ENCODE assay signal across 25 cellular contexts in the genomic region with DNA sequence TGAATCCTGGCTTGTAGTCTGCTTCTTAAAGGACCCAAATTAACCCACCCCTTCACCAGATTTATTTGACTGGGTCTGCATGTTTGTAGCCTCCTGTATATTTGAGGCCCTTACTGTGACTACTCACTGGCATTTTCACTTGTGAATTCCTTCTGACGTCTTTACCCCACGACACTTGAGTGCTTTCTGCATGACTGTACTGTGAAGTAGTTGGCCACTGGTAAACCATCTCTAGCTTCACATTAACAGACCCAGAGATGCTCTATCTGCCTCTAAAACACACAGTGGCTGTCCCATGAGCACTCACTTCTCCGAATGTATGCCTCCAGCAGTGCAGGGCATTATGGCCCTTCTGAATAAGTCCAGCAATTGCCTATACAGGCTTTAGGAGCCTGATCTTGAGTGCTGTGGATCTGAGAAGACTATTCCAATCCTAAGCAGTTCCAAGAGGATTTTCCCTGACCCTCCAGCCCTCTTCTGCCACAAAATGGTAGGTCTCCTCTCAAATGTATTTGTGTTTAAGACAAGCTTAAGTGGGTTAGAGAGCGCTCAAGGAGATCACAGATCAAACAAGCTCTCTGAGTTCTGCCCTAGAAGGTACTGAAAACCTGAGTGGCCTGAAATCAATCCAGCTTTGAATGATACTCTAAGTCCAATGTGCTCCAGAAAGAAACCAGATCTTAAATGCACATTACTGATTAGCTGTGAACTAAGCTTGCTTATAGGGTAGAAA.
DNase-seq lines count a peak whose midpoint lies in the region; TF ChIP-seq lines count a peak whose summit lies in the region.
"Had no signal": no experiment of that assay in that cellular context is flagged by ENCODE, and none has a peak within 500 bp of the region (broad histone marks: within the 10 kb centered on the region; RNA-seq: fewer than 3 reads in every experiment).

No MANE protein-coding gene starts in this region.

- in situ Hi-C loops in Caki2 (cut with HindIII; ENCODE audit: low pct_unique_long_range_greater_than_20kb, low sequenced_read_pairs), result no loop called here

- no peak overlapping the region for H3K9ac ChIP-seq in SK-N-SH

- no peak overlapping the region for H3K4me2 ChIP-seq in SK-N-SH

- H3K9me2 ChIP-seq in SK-N-SH, result no peaks in the 10 kb centered on the region

- POLR2A ChIA-PET in SK-N-SH (lab: Yijun Ruan, JAX), result no interaction called here

- TF ChIP-seq RAD21 in SK-N-SH (IDR thresholded peaks at IDR 0.05; ENCODE audit: low read length), result no peak

- H3F3A ChIP-seq in SK-N-SH (replicated peaks; ENCODE audit: insufficient read depth), result no peaks in the 10 kb centered on the region

- no peak overlapping the region for H3K4me3 Mint-ChIP-seq in glutamatergic neuron (ENCODE audit: unreplicated experiment)
- H3K4me3 Mint-ChIP-seq: activated T-cell treated with anti-CD3 and anti-CD28 coated beads, Interleukin-2, amount 50 U/mL, for 4 hours; CD14-positive monocyte; H9 had no signal

- WGBS in sigmoid colon, 2 donors, result 82 to 83% methylated on average over 4 of the region's 4 CpGs
- 18% methylated on average over 4 of the region's 4 CpGs for WGBS in SK-N-SH (ENCODE audit: low lambda C conversion rate)

- TF ChIP-seq CTCF in sigmoid colon (IDR thresholded peaks at IDR 0.05) (no peak), glutamatergic neuron (IDR thresholded peaks at IDR 0.05; ENCODE audit: partially characterized antibody, unreplicated experiment) (no peak), SK-N-SH (IDR thresholded peaks at IDR 0.05) (no peak)

- H3K27ac ChIP-seq in SJCRH30 (peak overlapping the region; percentile 19), sigmoid colon (no peak overlapping the region), SK-N-SH (ENCODE audit: low read depth in 2 of 2, low read length in 1 of 2) (no peak overlapping the region)

- H3K9me3 Mint-ChIP-seq in glutamatergic neuron (ENCODE audit: unreplicated experiment), result no peaks in the 10 kb centered on the region
- H3K9me3 Mint-ChIP-seq: activated T-cell treated with anti-CD3 and anti-CD28 coated beads, Interleukin-2, amount 50 U/mL, for 4 hours; H9 had no signal

- TF ChIP-seq EP300 in sigmoid colon (IDR thresholded peaks at IDR 0.05), result no peak
- no peak for TF ChIP-seq EP300 in SK-N-SH (IDR thresholded peaks at IDR 0.05; ENCODE audit: borderline replicate concordance in 1 of 2, low read depth in 1 of 2, low read length in 1 of 2)

- CTCF ChIA-PET in SK-N-SH (lab: Yijun Ruan, JAX), result no interaction called here

- no peaks in the 10 kb centered on the region for H3K4me1 Mint-ChIP-seq in glutamatergic neuron (ENCODE audit: low read depth, unreplicated experiment)
- H3K4me1 Mint-ChIP-seq: CD14-positive monocyte had no signal

- H3K4me1 ChIP-seq in SJCRH30 (peaks cover 32% of the 10 kb centered on the region), sigmoid colon (no peaks in the 10 kb centered on the region), SK-N-SH (ENCODE audit: control insufficient read depth in 1 of 2, insufficient read depth in 2 of 2, low read depth in 1 of 2, low read length in 1 of 2) (no peaks in the 10 kb centered on the region; a peak in 1 of 4 replicates)

- H2AFZ ChIP-seq in SK-N-SH (ENCODE audit: low read depth), result no peak overlapping the region

- DNase-seq in Caki2 (ENCODE audit: low read depth) (peak; percentile 35), SJCRH30 (no peak), glomerular visceral epithelial cell (ENCODE audit: extremely low spot score) (peak; percentile 82), renal cortical epithelial cell (ENCODE audit: low read depth) (peak; percentile 61), sigmoid colon (no peak), glutamatergic neuron (no peak), SK-N-SH (no peak)
- no peak for DNase-seq in stimulated activated CD4-positive, alpha-beta T cell treated with anti-CD3 and anti-CD28 coated beads, Interleukin-15, amount 100 ng/mL, for 24 hours
- DNase-seq: activated CD4-positive, alpha-beta T cell treated with anti-CD3 and anti-CD28 coated beads for 1 hour; activated naive CD4-positive, alpha-beta T cell treated with Interleukin-2 at 50 U/mL for 16 hours; activated T-cell treated with anti-CD3 and anti-CD28 coated beads, Interleukin-2, amount 50 U/mL, for 4 hours; amniotic stem cell; central memory CD4-positive, alpha-beta T cell; dermis blood vessel endothelial cell; DMS 273 treated with DMSO at 0.1 percent for 48 hours; foreskin fibroblast; H9; hypothalamus; KG1; mammary epithelial cell; MV-4-11; NCI-H1694; retina; trophoblast cell had no signal

- H3K4me3 ChIP-seq in SJCRH30 (no peak overlapping the region), sigmoid colon (no peak overlapping the region), SK-N-SH (ENCODE audit: low read depth in 2 of 2, low read length in 1 of 2) (no peak overlapping the region)

- no peaks in the 10 kb centered on the region for H4K20me1 ChIP-seq in SK-N-SH (ENCODE audit: insufficient read depth)

- H3K36me3 ChIP-seq in SJCRH30 (no peaks in the 10 kb centered on the region), sigmoid colon (no peaks in the 10 kb centered on the region), SK-N-SH (replicated peaks in 1 of 2; ENCODE audit: control insufficient read depth in 1 of 2, insufficient read depth in 2 of 2, low read length in 1 of 2) (no peaks in the 10 kb centered on the region)

- H3K27me3 ChIP-seq in SJCRH30 (no peaks in the 10 kb centered on the region), sigmoid colon (no peaks in the 10 kb centered on the region), SK-N-SH (ENCODE audit: insufficient read depth) (no peaks in the 10 kb centered on the region)

- no peaks in the 10 kb centered on the region for H3K79me2 ChIP-seq in SK-N-SH (ENCODE audit: insufficient read depth)

- peaks cover 6% of the 10 kb centered on the region for H3K27me3 Mint-ChIP-seq in glutamatergic neuron (ENCODE audit: unreplicated experiment)

- intact Hi-C loops in sigmoid colon (cut with DNase I), result no loop called here

- H3K36me3 Mint-ChIP-seq in glutamatergic neuron (ENCODE audit: unreplicated experiment), result no peaks in the 10 kb centered on the region
- H3K36me3 Mint-ChIP-seq: CD14-positive monocyte had no signal

- no peak for TF ChIP-seq POLR2A in sigmoid colon (IDR thresholded peaks at IDR 0.05)

- H3K9me3 ChIP-seq in SJCRH30 (replicated peaks), result no peaks in the 10 kb centered on the region
- no peaks in the 10 kb centered on the region for H3K9me3 ChIP-seq in sigmoid colon
- no peaks in the 10 kb centered on the region for H3K9me3 ChIP-seq in SK-N-SH

- no peak overlapping the region for H3K27ac Mint-ChIP-seq in glutamatergic neuron (ENCODE audit: unreplicated experiment)
- H3K27ac Mint-ChIP-seq: CD14-positive monocyte, H9 had no signal

TF ChIP-seq in SK-N-SH, 30 proteins besides CTCF, POLR2A, EP300 and RAD21 (continues in another document):
- no peak for TF ChIP-seq MEF2A (IDR thresholded peaks at IDR 0.05; ENCODE audit: borderline replicate concordance, low read depth)
- TF ChIP-seq, protein P1, sequence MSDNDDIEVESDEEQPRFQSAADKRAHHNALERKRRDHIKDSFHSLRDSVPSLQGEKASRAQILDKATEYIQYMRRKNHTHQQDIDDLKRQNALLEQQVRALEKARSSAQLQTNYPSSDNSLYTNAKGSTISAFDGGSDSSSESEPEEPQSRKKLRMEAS (IDR thresholded peaks at IDR 0.05; ENCODE audit: low read depth), result no peak
- no peak for TF ChIP-seq SIN3A (IDR thresholded peaks at IDR 0.05; ENCODE audit: borderline replicate concordance, low read depth, low read length)
- TF ChIP-seq GABPA (IDR thresholded peaks at IDR 0.05; ENCODE audit: low read depth), result no peak
- TF ChIP-seq TCF12 (IDR thresholded peaks at IDR 0.05), result no peak
- TF ChIP-seq POLR2AphosphoS5 (IDR thresholded peaks at IDR 0.05; ENCODE audit: low read depth, low read length), result no peak
- TF ChIP-seq, protein P2, sequence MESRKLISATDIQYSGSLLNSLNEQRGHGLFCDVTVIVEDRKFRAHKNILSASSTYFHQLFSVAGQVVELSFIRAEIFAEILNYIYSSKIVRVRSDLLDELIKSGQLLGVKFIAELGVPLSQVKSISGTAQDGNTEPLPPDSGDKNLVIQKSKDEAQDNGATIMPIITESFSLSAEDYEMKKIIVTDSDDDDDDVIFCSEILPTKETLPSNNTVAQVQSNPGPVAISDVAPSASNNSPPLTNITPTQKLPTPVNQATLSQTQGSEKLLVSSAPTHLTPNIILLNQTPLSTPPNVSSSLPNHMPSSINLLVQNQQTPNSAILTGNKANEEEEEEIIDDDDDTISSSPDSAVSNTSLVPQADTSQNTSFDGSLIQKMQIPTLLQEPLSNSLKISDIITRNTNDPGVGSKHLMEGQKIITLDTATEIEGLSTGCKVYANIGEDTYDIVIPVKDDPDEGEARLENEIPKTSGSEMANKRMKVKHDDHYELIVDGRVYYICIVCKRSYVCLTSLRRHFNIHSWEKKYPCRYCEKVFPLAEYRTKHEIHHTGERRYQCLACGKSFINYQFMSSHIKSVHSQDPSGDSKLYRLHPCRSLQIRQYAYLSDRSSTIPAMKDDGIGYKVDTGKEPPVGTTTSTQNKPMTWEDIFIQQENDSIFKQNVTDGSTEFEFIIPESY (IDR thresholded peaks at IDR 0.05; ENCODE audit: borderline replicate concordance, low read depth), result no peak
- TF ChIP-seq EZH2phosphoT487 (IDR thresholded peaks at IDR 0.05; ENCODE audit: borderline replicate concordance, low read depth), result no peak
- no peak for TF ChIP-seq TEAD4 (IDR thresholded peaks at IDR 0.05; ENCODE audit: borderline replicate concordance, insufficient read depth)

Comparison
In these comparisons a context has a peak if more than half of its experiments do, and no peak if none do; other contexts are left out.
1. DNase-seq: peak in Caki2 (single experiment), glomerular visceral epithelial cell (single experiment) and renal cortical epithelial cell (single experiment); none in SJCRH30 (0 of 2), stimulated activated CD4-positive, alpha-beta T cell treated with anti-CD3 and anti-CD28 coated beads, Interleukin-15, amount 100 ng/mL, for 24 hours (single experiment), sigmoid colon (single experiment), glutamatergic neuron (single experiment) and SK-N-SH (single experiment).